Comparison of ENCODE assay signal across 8 cellular contexts in genomic region chr10:127907411-127908105, GRCh38. TPM values are rescaled to one million over a fixed set of nuclear protein-coding genes. Genes with fewer than 3 reads are reported as not detected.
DNase-seq lines count a peak whose midpoint lies in the region; ATAC-seq and TF ChIP-seq lines count a peak whose summit lies in the region.

No MANE protein-coding gene starts in this region.

- in situ Hi-C loops in mammary epithelial cell (cut with MboI; ENCODE audit: low sequenced_read_pairs in 2 of 2), result loop anchor here in 1 of 2 donors (5.0 to 25.0 kb wide), 2 partner anchors 90 to 230 kb away; partner anchors contain the start of gene MKI67

- H3K4me2 ChIP-seq in mammary epithelial cell (ENCODE audit: insufficient read depth, low read depth, low read length), result peak overlapping the region; percentile 87

- TF ChIP-seq CTCF in mammary epithelial cell (conservative IDR thresholded peaks at IDR 0.05 in 1 of 2, IDR thresholded peaks at IDR 0.05 in 1 of 2; ENCODE audit: extremely low read depth in 1 of 2, insufficient read depth in 1 of 2, low read depth in 1 of 2, low read length in 2 of 2), result no peak

- DNase-seq in AG20443 (ENCODE audit: low spot score) (peak; percentile 77), mammary epithelial cell (peak; percentile 48), GM19238 (ENCODE audit: insufficient read length, low spot score) (no peak), COLO829 (ENCODE audit: low spot score) (no peak)
- DNase-seq in Jurkat, Clone E6-1 (ENCODE audit: low read depth, low spot score), result no peak
- DNase-seq in stimulated activated CD4-positive, alpha-beta T cell treated with anti-CD3 and anti-CD28 coated beads, TNF-alpha, amount 100 ng/mL, for 4 hours (ENCODE audit: low read depth in 3 of 3), result peak in 2 of 3 experiments; percentile 10 to 16

- peaks cover 5% of the 10 kb centered on the region for H3K79me2 ChIP-seq in mammary epithelial cell (ENCODE audit: insufficient read depth, low read length)

- intact Hi-C loops in mammary epithelial cell (cut with micrococcal nuclease), result loop anchor here (1.0 to 5.0 kb wide), 4 partner anchors 85 to 245 kb away; no protein-coding TSS in a partner anchor

- no peaks in the 10 kb centered on the region for H3K27me3 ChIP-seq in mammary epithelial cell (ENCODE audit: insufficient read depth, low read length)
- H3K27me3 ChIP-seq in layer of hippocampus (ENCODE audit: control insufficient read depth, insufficient read depth, low read length), result no peaks in the 10 kb centered on the region

- H2AFZ ChIP-seq in mammary epithelial cell (ENCODE audit: low read depth, low read length), result peak overlapping the region; percentile 81

- H3K4me1 ChIP-seq in mammary epithelial cell (ENCODE audit: insufficient read depth, low read length), result peaks cover 22% of the 10 kb centered on the region

- no TSS peak for BruUV-seq in mammary epithelial cell (replicated peaks; lab: Mats Ljungman, UMichigan)

- no peak overlapping the region for H3K9ac ChIP-seq in mammary epithelial cell (ENCODE audit: insufficient read depth, low read length)

- CTCF ChIA-PET in mammary epithelial cell (lab: Charles Lee; ENCODE audit: low non-redundant PET), result interaction anchor here (0.6 kb wide), 1 partner anchor 104 kb away, joined by 4 read pairs; no protein-coding TSS in a partner anchor

- ATAC-seq in HG02981 (IDR thresholded peaks at IDR 0.05; ENCODE audit: unreplicated experiment), result no peak

- H3K27ac ChIP-seq in mammary epithelial cell (ENCODE audit: insufficient read depth, low read depth, low read length), result no peak overlapping the region
- peak overlapping the region; percentile 78 for H3K27ac ChIP-seq in layer of hippocampus (ENCODE audit: low read depth, low read length)

- no peaks in the 10 kb centered on the region for H3K36me3 ChIP-seq in mammary epithelial cell (ENCODE audit: insufficient read depth, low read length)

- WGBS in mammary epithelial cell (ENCODE audit: low coverage, missing lambda C conversion rate), result 6% methylated on average over 8 of the region's 65 CpGs

- H3K4me3 ChIP-seq in Jurkat, Clone E6-1 (ENCODE audit: low read length), result peak overlapping the region; percentile 44
- H3K4me3 ChIP-seq in mammary epithelial cell (replicated peaks in 1 of 3; ENCODE audit: insufficient read depth in 1 of 3, low read depth in 2 of 3, low read length in 3 of 3), result peak overlapping the region; percentile 36 to 60 (median 55)

- dilution Hi-C loops in mammary epithelial cell (cut with HindIII; ENCODE audit: low sequenced_read_pairs), result loop anchor here (5.0 kb wide), 1 partner anchor 105 kb away; no protein-coding TSS in a partner anchor

- H4K20me1 ChIP-seq in mammary epithelial cell (ENCODE audit: insufficient read depth, low read length), result no peaks in the 10 kb centered on the region

- H3K9me3 ChIP-seq in mammary epithelial cell (replicated peaks; ENCODE audit: insufficient read depth, low read length), result no peaks in the 10 kb centered on the region

RNA-seq across cellular contexts. Expression of gene PTPRE, which starts 0.7 kb away (rescaled TPM):
- polyA plus RNA-seq in Jurkat, Clone E6-1 (2012; ENCODE audit: insufficient read depth, insufficient read length), result 15.6 TPM
- 10 to 100 TPM; 44.2 to 70.5 TPM for total RNA-seq in mammary epithelial cell
- polyA plus RNA-seq in mammary epithelial cell, result 24.1 TPM
- 51.7 TPM for polyA minus RNA-seq in mammary epithelial cell

RNA-seq across cellular contexts. Expression of gene CLRN3, which starts 14.8 kb away (rescaled TPM):
- not detected for polyA plus RNA-seq in Jurkat, Clone E6-1 (2012; ENCODE audit: insufficient read depth, insufficient read length)
- not detected for total RNA-seq in mammary epithelial cell
- not detected for polyA plus RNA-seq in mammary epithelial cell
- not detected for polyA minus RNA-seq in mammary epithelial cell

Comparison
In these comparisons a context has a peak if more than half of its experiments do, and no peak if none do; other contexts are left out.
1. DNase-seq: peak in AG20443 (single experiment), mammary epithelial cell (single experiment) and stimulated activated CD4-positive, alpha-beta T cell treated with anti-CD3 and anti-CD28 coated beads, TNF-alpha, amount 100 ng/mL, for 4 hours (2 of 3); none in Jurkat, Clone E6-1 (single experiment), GM19238 (single experiment) and COLO829 (single experiment).